In genomic region chrX:153626863-153627674, GRCh38 we compare ENCODE assay signal across 1 cellular context.
TF ChIP-seq lines count a peak whose summit lies in the region.

No MANE protein-coding gene starts in this region.

TF ChIP-seq in HepG2, 621 proteins besides CTCF, POLR2A, EP300 and RAD21 (continued from another document and continues in another):
- TF ChIP-seq, protein P1, sequence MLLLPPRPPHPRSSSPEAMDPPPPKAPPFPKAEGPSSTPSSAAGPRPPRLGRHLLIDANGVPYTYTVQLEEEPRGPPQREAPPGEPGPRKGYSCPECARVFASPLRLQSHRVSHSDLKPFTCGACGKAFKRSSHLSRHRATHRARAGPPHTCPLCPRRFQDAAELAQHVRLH (CRISPR knock-in tag; IDR thresholded peaks at IDR 0.05; ENCODE audit: borderline replicate concordance, low read depth) = no peak
- TF ChIP-seq ZNF383 (CRISPR knock-in tag; IDR thresholded peaks at IDR 0.05; ENCODE audit: borderline replicate concordance) (no peak), E2F2 (CRISPR knock-in tag; IDR thresholded peaks at IDR 0.05; ENCODE audit: borderline replicate concordance) (no peak), RBAK (CRISPR knock-in tag; IDR thresholded peaks at IDR 0.05) (no peak), ZNF660 (CRISPR knock-in tag; IDR thresholded peaks at IDR 0.05; ENCODE audit: borderline replicate concordance, low read depth) (no peak), FOXP4 (CRISPR knock-in tag; IDR thresholded peaks at IDR 0.05) (0 out of 2 replicates have a peak, but pooled peaks have one; percentile 32), ZSCAN9 (CRISPR knock-in tag; IDR thresholded peaks at IDR 0.05; ENCODE audit: borderline replicate concordance) (no peak), ZNF724P (CRISPR knock-in tag; IDR thresholded peaks at IDR 0.05; ENCODE audit: borderline replicate concordance) (no peak), ATRX (CRISPR knock-in tag; IDR thresholded peaks at IDR 0.05; ENCODE audit: borderline replicate concordance) (no peak), ZNF451 (CRISPR knock-in tag; IDR thresholded peaks at IDR 0.05) (no peak), KLF11 (CRISPR knock-in tag; IDR thresholded peaks at IDR 0.05) (no peak), ZNF3 (CRISPR knock-in tag; IDR thresholded peaks at IDR 0.05) (no peak), ETV6 (CRISPR knock-in tag; conservative IDR thresholded peaks at IDR 0.05) (no peak), PHB2 (IDR thresholded peaks at IDR 0.05; ENCODE audit: partially characterized antibody) (no peak), ZNF121 (CRISPR knock-in tag; IDR thresholded peaks at IDR 0.05) (no peak), POLR2AphosphoS5 (IDR thresholded peaks at IDR 0.05; ENCODE audit: low read depth, low read length) (peak; percentile 27; the same call in 1 of the 2 replicates), SMYD3 (CRISPR knock-in tag; IDR thresholded peaks at IDR 0.05) (no peak), ZNF460 (CRISPR knock-in tag; IDR thresholded peaks at IDR 0.05; ENCODE audit: borderline replicate concordance) (no peak), PITX1 (CRISPR knock-in tag; IDR thresholded peaks at IDR 0.05) (no peak), ZUFSP (CRISPR knock-in tag; IDR thresholded peaks at IDR 0.05; ENCODE audit: borderline replicate concordance) (no peak), ARNT (IDR thresholded peaks at IDR 0.05) (no peak), ZBTB39 (CRISPR knock-in tag; IDR thresholded peaks at IDR 0.05) (no peak), ZNF101 (CRISPR knock-in tag; IDR thresholded peaks at IDR 0.05; ENCODE audit: borderline replicate concordance, low read depth) (no peak), ZNF225 (CRISPR knock-in tag; IDR thresholded peaks at IDR 0.05) (no peak), ZNF773 (CRISPR knock-in tag; IDR thresholded peaks at IDR 0.05; ENCODE audit: borderline replicate concordance) (no peak)
- TF ChIP-seq, protein P2, sequence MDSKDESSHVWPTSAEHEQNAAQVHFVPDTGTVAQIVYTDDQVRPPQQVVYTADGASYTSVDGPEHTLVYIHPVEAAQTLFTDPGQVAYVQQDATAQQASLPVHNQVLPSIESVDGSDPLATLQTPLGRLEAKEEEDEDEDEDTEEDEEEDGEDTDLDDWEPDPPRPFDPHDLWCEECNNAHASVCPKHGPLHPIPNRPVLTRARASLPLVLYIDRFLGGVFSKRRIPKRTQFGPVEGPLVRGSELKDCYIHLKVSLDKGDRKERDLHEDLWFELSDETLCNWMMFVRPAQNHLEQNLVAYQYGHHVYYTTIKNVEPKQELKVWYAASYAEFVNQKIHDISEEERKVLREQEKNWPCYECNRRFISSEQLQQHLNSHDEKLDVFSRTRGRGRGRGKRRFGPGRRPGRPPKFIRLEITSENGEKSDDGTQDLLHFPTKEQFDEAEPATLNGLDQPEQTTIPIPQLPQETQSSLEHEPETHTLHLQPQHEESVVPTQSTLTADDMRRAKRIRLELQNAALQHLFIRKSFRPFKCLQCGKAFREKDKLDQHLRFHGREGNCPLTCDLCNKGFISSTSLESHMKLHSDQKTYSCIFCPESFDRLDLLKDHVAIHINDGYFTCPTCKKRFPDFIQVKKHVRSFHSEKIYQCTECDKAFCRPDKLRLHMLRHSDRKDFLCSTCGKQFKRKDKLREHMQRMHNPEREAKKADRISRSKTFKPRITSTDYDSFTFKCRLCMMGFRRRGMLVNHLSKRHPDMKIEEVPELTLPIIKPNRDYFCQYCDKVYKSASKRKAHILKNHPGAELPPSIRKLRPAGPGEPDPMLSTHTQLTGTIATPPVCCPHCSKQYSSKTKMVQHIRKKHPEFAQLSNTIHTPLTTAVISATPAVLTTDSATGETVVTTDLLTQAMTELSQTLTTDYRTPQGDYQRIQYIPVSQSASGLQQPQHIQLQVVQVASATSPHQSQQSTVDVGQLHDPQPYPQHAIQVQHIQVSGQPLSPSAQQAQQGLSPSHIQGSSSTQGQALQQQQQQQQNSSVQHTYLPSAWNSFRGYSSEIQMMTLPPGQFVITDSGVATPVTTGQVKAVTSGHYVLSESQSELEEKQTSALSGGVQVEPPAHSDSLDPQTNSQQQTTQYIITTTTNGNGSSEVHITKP (CRISPR knock-in tag; IDR thresholded peaks at IDR 0.05; ENCODE audit: low read depth) = no peak
- TF ChIP-seq, protein P3, sequence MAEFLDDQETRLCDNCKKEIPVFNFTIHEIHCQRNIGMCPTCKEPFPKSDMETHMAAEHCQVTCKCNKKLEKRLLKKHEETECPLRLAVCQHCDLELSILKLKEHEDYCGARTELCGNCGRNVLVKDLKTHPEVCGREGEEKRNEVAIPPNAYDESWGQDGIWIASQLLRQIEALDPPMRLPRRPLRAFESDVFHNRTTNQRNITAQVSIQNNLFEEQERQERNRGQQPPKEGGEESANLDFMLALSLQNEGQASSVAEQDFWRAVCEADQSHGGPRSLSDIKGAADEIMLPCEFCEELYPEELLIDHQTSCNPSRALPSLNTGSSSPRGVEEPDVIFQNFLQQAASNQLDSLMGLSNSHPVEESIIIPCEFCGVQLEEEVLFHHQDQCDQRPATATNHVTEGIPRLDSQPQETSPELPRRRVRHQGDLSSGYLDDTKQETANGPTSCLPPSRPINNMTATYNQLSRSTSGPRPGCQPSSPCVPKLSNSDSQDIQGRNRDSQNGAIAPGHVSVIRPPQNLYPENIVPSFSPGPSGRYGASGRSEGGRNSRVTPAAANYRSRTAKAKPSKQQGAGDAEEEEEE (CRISPR knock-in tag; IDR thresholded peaks at IDR 0.05; ENCODE audit: borderline replicate concordance) = no peak
- TF ChIP-seq, protein P4, sequence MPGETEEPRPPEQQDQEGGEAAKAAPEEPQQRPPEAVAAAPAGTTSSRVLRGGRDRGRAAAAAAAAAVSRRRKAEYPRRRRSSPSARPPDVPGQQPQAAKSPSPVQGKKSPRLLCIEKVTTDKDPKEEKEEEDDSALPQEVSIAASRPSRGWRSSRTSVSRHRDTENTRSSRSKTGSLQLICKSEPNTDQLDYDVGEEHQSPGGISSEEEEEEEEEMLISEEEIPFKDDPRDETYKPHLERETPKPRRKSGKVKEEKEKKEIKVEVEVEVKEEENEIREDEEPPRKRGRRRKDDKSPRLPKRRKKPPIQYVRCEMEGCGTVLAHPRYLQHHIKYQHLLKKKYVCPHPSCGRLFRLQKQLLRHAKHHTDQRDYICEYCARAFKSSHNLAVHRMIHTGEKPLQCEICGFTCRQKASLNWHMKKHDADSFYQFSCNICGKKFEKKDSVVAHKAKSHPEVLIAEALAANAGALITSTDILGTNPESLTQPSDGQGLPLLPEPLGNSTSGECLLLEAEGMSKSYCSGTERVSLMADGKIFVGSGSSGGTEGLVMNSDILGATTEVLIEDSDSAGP (CRISPR knock-in tag; IDR thresholded peaks at IDR 0.05; ENCODE audit: borderline replicate concordance) = no peak; the same call in 1 of the 2 replicates
- TF ChIP-seq, protein P5, sequence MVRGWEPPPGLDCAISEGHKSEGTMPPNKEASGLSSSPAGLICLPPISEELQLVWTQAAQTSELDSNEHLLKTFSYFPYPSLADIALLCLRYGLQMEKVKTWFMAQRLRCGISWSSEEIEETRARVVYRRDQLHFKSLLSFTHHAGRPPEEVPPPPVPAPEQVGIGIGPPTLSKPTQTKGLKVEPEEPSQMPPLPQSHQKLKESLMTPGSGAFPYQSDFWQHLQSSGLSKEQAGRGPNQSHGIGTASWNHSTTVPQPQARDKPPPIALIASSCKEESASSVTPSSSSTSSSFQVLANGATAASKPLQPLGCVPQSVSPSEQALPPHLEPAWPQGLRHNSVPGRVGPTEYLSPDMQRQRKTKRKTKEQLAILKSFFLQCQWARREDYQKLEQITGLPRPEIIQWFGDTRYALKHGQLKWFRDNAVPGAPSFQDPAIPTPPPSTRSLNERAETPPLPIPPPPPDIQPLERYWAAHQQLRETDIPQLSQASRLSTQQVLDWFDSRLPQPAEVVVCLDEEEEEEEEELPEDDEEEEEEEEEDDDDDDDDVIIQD (CRISPR knock-in tag; IDR thresholded peaks at IDR 0.05; ENCODE audit: low read depth) = no peak
- TF ChIP-seq, protein P6, sequence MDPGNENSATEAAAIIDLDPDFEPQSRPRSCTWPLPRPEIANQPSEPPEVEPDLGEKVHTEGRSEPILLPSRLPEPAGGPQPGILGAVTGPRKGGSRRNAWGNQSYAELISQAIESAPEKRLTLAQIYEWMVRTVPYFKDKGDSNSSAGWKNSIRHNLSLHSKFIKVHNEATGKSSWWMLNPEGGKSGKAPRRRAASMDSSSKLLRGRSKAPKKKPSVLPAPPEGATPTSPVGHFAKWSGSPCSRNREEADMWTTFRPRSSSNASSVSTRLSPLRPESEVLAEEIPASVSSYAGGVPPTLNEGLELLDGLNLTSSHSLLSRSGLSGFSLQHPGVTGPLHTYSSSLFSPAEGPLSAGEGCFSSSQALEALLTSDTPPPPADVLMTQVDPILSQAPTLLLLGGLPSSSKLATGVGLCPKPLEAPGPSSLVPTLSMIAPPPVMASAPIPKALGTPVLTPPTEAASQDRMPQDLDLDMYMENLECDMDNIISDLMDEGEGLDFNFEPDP (CRISPR knock-in tag; conservative IDR thresholded peaks at IDR 0.05) = no peak
- TF ChIP-seq, protein P7, sequence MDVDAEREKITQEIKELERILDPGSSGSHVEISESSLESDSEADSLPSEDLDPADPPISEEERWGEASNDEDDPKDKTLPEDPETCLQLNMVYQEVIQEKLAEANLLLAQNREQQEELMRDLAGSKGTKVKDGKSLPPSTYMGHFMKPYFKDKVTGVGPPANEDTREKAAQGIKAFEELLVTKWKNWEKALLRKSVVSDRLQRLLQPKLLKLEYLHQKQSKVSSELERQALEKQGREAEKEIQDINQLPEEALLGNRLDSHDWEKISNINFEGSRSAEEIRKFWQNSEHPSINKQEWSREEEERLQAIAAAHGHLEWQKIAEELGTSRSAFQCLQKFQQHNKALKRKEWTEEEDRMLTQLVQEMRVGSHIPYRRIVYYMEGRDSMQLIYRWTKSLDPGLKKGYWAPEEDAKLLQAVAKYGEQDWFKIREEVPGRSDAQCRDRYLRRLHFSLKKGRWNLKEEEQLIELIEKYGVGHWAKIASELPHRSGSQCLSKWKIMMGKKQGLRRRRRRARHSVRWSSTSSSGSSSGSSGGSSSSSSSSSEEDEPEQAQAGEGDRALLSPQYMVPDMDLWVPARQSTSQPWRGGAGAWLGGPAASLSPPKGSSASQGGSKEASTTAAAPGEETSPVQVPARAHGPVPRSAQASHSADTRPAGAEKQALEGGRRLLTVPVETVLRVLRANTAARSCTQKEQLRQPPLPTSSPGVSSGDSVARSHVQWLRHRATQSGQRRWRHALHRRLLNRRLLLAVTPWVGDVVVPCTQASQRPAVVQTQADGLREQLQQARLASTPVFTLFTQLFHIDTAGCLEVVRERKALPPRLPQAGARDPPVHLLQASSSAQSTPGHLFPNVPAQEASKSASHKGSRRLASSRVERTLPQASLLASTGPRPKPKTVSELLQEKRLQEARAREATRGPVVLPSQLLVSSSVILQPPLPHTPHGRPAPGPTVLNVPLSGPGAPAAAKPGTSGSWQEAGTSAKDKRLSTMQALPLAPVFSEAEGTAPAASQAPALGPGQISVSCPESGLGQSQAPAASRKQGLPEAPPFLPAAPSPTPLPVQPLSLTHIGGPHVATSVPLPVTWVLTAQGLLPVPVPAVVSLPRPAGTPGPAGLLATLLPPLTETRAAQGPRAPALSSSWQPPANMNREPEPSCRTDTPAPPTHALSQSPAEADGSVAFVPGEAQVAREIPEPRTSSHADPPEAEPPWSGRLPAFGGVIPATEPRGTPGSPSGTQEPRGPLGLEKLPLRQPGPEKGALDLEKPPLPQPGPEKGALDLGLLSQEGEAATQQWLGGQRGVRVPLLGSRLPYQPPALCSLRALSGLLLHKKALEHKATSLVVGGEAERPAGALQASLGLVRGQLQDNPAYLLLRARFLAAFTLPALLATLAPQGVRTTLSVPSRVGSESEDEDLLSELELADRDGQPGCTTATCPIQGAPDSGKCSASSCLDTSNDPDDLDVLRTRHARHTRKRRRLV (CRISPR knock-in tag; IDR thresholded peaks at IDR 0.05) = no peak
